ENCODE assay signal across 26 cellular contexts in the genomic region with DNA sequence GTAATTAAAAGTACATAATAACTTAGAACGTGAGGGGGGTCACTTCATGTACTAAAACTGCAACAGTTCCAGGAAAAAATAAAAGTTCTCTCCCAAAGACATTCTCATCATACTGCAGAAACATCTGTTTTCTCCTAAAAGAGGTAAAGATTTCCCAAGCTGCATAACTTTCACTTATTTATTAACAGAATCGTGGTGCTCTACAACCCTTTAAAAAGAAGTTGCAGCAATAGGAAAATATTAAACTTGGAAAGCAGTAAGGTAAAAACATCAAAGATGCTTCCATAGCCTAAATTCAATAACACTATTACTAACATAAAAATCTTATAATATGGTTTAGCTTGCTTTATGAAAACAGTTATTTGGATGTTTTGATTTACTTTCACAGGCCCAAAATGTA.
"Had no signal": no experiment of that assay in that cellular context is flagged by ENCODE, and none has a peak within 500 bp of the region (broad histone marks: within the 10 kb centered on the region; RNA-seq: fewer than 3 reads in every experiment).

No MANE protein-coding gene starts in this region.

- H3K27me3 Mint-ChIP-seq: central memory CD8-positive, alpha-beta T cell; naive B cell; natural killer cell treated with Interleukin-12 subunit alpha and Interleukin-12 subunit beta and Interleukin-15 and Interleukin-18, amount 100 ng/mL, for 72 hours; stimulated activated memory B cell treated with anti-CD40 and anti-IgM and Interleukin-4, amounts not matched to agents 10 μg/mL and 1 μg/mL and 100 μg/mL, for 72 hours had no signal

- H3K4me3 Mint-ChIP-seq: central memory CD8-positive, alpha-beta T cell; naive B cell; natural killer cell treated with Interleukin-12 subunit alpha and Interleukin-12 subunit beta and Interleukin-15 and Interleukin-18, amount 100 ng/mL, for 72 hours; neural progenitor cell; stimulated activated memory B cell treated with anti-CD40 and anti-IgM and Interleukin-4, amounts not matched to agents 10 μg/mL and 1 μg/mL and 100 μg/mL, for 72 hours had no signal

- ATAC-seq: left lung; lower lobe of right lung; mucosa of descending colon; natural killer cell treated with Interleukin-12 subunit alpha and Interleukin-12 subunit beta and Interleukin-15 and Interleukin-18, amount 100 ng/mL, for 72 hours; right cardiac atrium; stimulated activated memory B cell treated with anti-CD40 and anti-IgM and Interleukin-4, amounts not matched to agents 10 μg/mL and 1 μg/mL and 100 μg/mL, for 72 hours; stimulated activated naive CD8-positive, alpha-beta T cell treated with anti-CD3 and anti-CD28 coated beads, Interleukin-15, Interleukin-2, amounts not matched to agents 100 U/mL and 50 U/mL, for 24 hours; upper lobe of right lung had no signal

- H3K27ac ChIP-seq: coronary artery, esophagus muscularis mucosa, left lung, lower lobe of right lung, neural progenitor cell, prostate gland, skin epidermis, spleen, thoracic aorta, tibial nerve, upper lobe of right lung, uterus had no signal

- H3K9me3 Mint-ChIP-seq: central memory CD8-positive, alpha-beta T cell; naive B cell; natural killer cell treated with Interleukin-12 subunit alpha and Interleukin-12 subunit beta and Interleukin-15 and Interleukin-18, amount 100 ng/mL, for 72 hours; neural progenitor cell; stimulated activated memory B cell treated with anti-CD40 and anti-IgM and Interleukin-4, amounts not matched to agents 10 μg/mL and 1 μg/mL and 100 μg/mL, for 72 hours had no signal

- H3K4me3 ChIP-seq: coronary artery, esophagus muscularis mucosa, left lung, lower lobe of right lung, mucosa of descending colon, neural progenitor cell, prostate gland, skin epidermis, spleen, thoracic aorta, tibial nerve, upper lobe of right lung, uterus had no signal

- H3K9me3 ChIP-seq: esophagus muscularis mucosa, left lung, lower lobe of right lung, mucosa of descending colon, prostate gland, spleen, thoracic aorta, tibial nerve, upper lobe of right lung, uterus had no signal

- H3K9ac ChIP-seq: neural progenitor cell had no signal

- H3K4me2 ChIP-seq: neural progenitor cell had no signal

- FAIRE-seq: endothelial cell of umbilical vein, kidney had no signal

- H3K4me1 ChIP-seq: lower lobe of right lung, prostate gland, tibial nerve, upper lobe of right lung, uterus had no signal

- H3K36me3 ChIP-seq: neural progenitor cell, prostate gland, uterus had no signal

- H3K27me3 ChIP-seq: esophagus muscularis mucosa, left lung, neural progenitor cell, spleen, tibial nerve, upper lobe of right lung, uterus had no signal

- DNase-seq: dermis blood vessel endothelial cell; effector memory CD4-positive, alpha-beta T cell; foreskin melanocyte; hypothalamus; kidney; left lung; lower lobe of right lung; mucosa of descending colon; naive B cell; right cardiac atrium; spleen; stimulated activated CD4-positive, alpha-beta T cell treated with anti-CD3 and anti-CD28 coated beads, Interleukin-4, amount 100 ng/mL, for 4 hours; stimulated activated naive CD8-positive, alpha-beta T cell treated with anti-CD3 and anti-CD28 coated beads, Interleukin-15, Interleukin-2, amounts not matched to agents 100 U/mL and 50 U/mL, for 24 hours; upper lobe of right lung; uterus had no signal

- H2AFZ ChIP-seq: neural progenitor cell had no signal

- H3K27ac Mint-ChIP-seq: naive B cell; natural killer cell treated with Interleukin-12 subunit alpha and Interleukin-12 subunit beta and Interleukin-15 and Interleukin-18, amount 100 ng/mL, for 72 hours; neural progenitor cell; stimulated activated memory B cell treated with anti-CD40 and anti-IgM and Interleukin-4, amounts not matched to agents 10 μg/mL and 1 μg/mL and 100 μg/mL, for 72 hours had no signal
